In genomic region chr3:181454451-181455027, GRCh38 we compare ENCODE assay signal across 1 cellular context.
TF ChIP-seq lines count a peak whose summit lies in the region.

No MANE protein-coding gene starts in this region.

TF ChIP-seq in H1, 55 proteins besides CTCF, POLR2A, EP300 and RAD21 (continued from another document):
- TF ChIP-seq POU5F1 (IDR thresholded peaks at IDR 0.05; ENCODE audit: low read depth, low read length) (no peak), ZNF274 (IDR thresholded peaks at IDR 0.05; ENCODE audit: borderline replicate concordance, extremely low read depth, low read length) (no peak), RFX5 (IDR thresholded peaks at IDR 0.05; ENCODE audit: borderline replicate concordance, low read depth, low read length) (no peak), BCL11A (IDR thresholded peaks at IDR 0.05; ENCODE audit: low read depth in 2 of 2, low read length in 2 of 2) (no peak), YY1 (IDR thresholded peaks at IDR 0.05; ENCODE audit: low read depth, low read length) (no peak), CBX5 (IDR thresholded peaks at IDR 0.05; ENCODE audit: low read depth, low read length) (no peak), TCF12 (IDR thresholded peaks at IDR 0.05; ENCODE audit: low read depth, low read length) (no peak), ATF2 (IDR thresholded peaks at IDR 0.05; ENCODE audit: low read length) (no peak), E2F6 (IDR thresholded peaks at IDR 0.05) (no peak), BRCA1 (IDR thresholded peaks at IDR 0.05; ENCODE audit: low read depth, low read length) (no peak), SRF (IDR thresholded peaks at IDR 0.05; ENCODE audit: low read depth, low read length) (no peak), CREB1 (IDR thresholded peaks at IDR 0.05) (no peak)
